2 cellular contexts compared by ENCODE assay signal in the genomic region with DNA sequence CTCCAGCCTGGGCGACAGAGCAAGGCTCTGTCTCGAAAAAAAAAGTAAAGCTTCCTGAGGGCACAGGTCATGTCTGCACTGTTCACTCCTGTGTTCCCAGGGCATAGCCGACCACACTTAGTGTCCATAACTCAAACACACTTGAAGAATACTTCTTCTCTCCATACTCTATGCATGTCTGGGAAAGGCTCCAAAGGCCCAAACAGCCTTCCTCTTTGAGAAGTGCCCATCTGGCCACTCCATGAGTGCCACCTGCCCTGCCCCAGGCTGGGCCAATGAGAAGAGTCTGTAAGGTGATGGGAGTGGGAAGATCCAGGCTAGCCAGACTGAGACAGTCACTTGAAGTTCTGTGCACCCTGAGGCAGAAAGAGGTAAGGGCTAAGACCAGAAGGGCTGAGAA.
TF ChIP-seq lines count a peak whose summit lies in the region.

No MANE protein-coding gene starts in this region.

TF ChIP-seq in HepG2, 621 proteins besides CTCF, POLR2A, EP300 and RAD21:
- TF ChIP-seq XBP1 (CRISPR knock-in tag; IDR thresholded peaks at IDR 0.05) (no peak), HOXA5 (CRISPR knock-in tag; IDR thresholded peaks at IDR 0.05) (no peak), ZNF776 (CRISPR knock-in tag; IDR thresholded peaks at IDR 0.05) (no peak)
- TF ChIP-seq, protein P1, sequence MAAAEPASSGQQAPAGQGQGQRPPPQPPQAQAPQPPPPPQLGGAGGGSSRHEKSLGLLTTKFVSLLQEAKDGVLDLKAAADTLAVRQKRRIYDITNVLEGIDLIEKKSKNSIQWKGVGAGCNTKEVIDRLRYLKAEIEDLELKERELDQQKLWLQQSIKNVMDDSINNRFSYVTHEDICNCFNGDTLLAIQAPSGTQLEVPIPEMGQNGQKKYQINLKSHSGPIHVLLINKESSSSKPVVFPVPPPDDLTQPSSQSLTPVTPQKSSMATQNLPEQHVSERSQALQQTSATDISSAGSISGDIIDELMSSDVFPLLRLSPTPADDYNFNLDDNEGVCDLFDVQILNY (CRISPR knock-in tag; conservative IDR thresholded peaks at IDR 0.05), result no peak
- TF ChIP-seq, protein P2, sequence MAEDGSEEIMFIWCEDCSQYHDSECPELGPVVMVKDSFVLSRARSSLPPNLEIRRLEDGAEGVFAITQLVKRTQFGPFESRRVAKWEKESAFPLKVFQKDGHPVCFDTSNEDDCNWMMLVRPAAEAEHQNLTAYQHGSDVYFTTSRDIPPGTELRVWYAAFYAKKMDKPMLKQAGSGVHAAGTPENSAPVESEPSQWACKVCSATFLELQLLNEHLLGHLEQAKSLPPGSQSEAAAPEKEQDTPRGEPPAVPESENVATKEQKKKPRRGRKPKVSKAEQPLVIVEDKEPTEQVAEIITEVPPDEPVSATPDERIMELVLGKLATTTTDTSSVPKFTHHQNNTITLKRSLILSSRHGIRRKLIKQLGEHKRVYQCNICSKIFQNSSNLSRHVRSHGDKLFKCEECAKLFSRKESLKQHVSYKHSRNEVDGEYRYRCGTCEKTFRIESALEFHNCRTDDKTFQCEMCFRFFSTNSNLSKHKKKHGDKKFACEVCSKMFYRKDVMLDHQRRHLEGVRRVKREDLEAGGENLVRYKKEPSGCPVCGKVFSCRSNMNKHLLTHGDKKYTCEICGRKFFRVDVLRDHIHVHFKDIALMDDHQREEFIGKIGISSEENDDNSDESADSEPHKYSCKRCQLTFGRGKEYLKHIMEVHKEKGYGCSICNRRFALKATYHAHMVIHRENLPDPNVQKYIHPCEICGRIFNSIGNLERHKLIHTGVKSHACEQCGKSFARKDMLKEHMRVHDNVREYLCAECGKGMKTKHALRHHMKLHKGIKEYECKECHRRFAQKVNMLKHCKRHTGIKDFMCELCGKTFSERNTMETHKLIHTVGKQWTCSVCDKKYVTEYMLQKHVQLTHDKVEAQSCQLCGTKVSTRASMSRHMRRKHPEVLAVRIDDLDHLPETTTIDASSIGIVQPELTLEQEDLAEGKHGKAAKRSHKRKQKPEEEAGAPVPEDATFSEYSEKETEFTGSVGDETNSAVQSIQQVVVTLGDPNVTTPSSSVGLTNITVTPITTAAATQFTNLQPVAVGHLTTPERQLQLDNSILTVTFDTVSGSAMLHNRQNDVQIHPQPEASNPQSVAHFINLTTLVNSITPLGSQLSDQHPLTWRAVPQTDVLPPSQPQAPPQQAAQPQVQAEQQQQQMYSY (CRISPR knock-in tag; IDR thresholded peaks at IDR 0.05), result no peak

TF ChIP-seq in K562, 482 proteins besides CTCF, POLR2A, EP300 and RAD21:
- TF ChIP-seq, protein P3, sequence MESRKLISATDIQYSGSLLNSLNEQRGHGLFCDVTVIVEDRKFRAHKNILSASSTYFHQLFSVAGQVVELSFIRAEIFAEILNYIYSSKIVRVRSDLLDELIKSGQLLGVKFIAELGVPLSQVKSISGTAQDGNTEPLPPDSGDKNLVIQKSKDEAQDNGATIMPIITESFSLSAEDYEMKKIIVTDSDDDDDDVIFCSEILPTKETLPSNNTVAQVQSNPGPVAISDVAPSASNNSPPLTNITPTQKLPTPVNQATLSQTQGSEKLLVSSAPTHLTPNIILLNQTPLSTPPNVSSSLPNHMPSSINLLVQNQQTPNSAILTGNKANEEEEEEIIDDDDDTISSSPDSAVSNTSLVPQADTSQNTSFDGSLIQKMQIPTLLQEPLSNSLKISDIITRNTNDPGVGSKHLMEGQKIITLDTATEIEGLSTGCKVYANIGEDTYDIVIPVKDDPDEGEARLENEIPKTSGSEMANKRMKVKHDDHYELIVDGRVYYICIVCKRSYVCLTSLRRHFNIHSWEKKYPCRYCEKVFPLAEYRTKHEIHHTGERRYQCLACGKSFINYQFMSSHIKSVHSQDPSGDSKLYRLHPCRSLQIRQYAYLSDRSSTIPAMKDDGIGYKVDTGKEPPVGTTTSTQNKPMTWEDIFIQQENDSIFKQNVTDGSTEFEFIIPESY (CRISPR knock-in tag; IDR thresholded peaks at IDR 0.05), result no peak
- TF ChIP-seq ZNF324 (CRISPR knock-in tag; IDR thresholded peaks at IDR 0.05) (0 out of 2 replicates have a peak, but pooled peaks have one; percentile 31), ZNF707 (CRISPR knock-in tag; conservative IDR thresholded peaks at IDR 0.05) (0 out of 2 replicates have a peak, but pooled peaks have one; percentile 36), ZNF133 (CRISPR knock-in tag; IDR thresholded peaks at IDR 0.05) (0 out of 2 replicates have a peak, but pooled peaks have one; percentile 30), ZNF583 (CRISPR knock-in tag; IDR thresholded peaks at IDR 0.05) (0 out of 2 replicates have a peak, but pooled peaks have one; percentile 11), STAG1 (CRISPR knock-in tag; IDR thresholded peaks at IDR 0.05; ENCODE audit: borderline replicate concordance) (peak; percentile 58), SMAD4 (CRISPR knock-in tag; conservative IDR thresholded peaks at IDR 0.05) (0 out of 2 replicates have a peak, but pooled peaks have one; percentile 11), MED1 (CRISPR knock-in tag; IDR thresholded peaks at IDR 0.05; ENCODE audit: borderline replicate concordance) (0 out of 2 replicates have a peak, but pooled peaks have one; percentile 77), ZNF41 (CRISPR knock-in tag; conservative IDR thresholded peaks at IDR 0.05) (no peak), ETS2 (tag; IDR thresholded peaks at IDR 0.05; ENCODE audit: borderline replicate concordance, poor library complexity, severe bottlenecking) (no peak), ZNF589 (CRISPR knock-in tag; IDR thresholded peaks at IDR 0.05; ENCODE audit: low read depth) (no peak), ZNF12 (CRISPR knock-in tag; IDR thresholded peaks at IDR 0.05) (peak; percentile 1; the same call in 1 of the 2 replicates)
- TF ChIP-seq, protein P4, sequence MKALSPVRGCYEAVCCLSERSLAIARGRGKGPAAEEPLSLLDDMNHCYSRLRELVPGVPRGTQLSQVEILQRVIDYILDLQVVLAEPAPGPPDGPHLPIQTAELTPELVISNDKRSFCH (CRISPR knock-in tag; IDR thresholded peaks at IDR 0.05), result 0 out of 2 replicates have a peak, but pooled peaks have one; percentile 41
- TF ChIP-seq, protein P4 (tag; IDR thresholded peaks at IDR 0.05), result peak; percentile 39; the same call in 1 of the 2 replicates
- TF ChIP-seq, protein P5, sequence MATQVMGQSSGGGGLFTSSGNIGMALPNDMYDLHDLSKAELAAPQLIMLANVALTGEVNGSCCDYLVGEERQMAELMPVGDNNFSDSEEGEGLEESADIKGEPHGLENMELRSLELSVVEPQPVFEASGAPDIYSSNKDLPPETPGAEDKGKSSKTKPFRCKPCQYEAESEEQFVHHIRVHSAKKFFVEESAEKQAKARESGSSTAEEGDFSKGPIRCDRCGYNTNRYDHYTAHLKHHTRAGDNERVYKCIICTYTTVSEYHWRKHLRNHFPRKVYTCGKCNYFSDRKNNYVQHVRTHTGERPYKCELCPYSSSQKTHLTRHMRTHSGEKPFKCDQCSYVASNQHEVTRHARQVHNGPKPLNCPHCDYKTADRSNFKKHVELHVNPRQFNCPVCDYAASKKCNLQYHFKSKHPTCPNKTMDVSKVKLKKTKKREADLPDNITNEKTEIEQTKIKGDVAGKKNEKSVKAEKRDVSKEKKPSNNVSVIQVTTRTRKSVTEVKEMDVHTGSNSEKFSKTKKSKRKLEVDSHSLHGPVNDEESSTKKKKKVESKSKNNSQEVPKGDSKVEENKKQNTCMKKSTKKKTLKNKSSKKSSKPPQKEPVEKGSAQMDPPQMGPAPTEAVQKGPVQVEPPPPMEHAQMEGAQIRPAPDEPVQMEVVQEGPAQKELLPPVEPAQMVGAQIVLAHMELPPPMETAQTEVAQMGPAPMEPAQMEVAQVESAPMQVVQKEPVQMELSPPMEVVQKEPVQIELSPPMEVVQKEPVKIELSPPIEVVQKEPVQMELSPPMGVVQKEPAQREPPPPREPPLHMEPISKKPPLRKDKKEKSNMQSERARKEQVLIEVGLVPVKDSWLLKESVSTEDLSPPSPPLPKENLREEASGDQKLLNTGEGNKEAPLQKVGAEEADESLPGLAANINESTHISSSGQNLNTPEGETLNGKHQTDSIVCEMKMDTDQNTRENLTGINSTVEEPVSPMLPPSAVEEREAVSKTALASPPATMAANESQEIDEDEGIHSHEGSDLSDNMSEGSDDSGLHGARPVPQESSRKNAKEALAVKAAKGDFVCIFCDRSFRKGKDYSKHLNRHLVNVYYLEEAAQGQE (CRISPR knock-in tag; IDR thresholded peaks at IDR 0.05; ENCODE audit: low read depth), result 0 out of 2 replicates have a peak, but pooled peaks have one; percentile 37
- TF ChIP-seq, protein P6, sequence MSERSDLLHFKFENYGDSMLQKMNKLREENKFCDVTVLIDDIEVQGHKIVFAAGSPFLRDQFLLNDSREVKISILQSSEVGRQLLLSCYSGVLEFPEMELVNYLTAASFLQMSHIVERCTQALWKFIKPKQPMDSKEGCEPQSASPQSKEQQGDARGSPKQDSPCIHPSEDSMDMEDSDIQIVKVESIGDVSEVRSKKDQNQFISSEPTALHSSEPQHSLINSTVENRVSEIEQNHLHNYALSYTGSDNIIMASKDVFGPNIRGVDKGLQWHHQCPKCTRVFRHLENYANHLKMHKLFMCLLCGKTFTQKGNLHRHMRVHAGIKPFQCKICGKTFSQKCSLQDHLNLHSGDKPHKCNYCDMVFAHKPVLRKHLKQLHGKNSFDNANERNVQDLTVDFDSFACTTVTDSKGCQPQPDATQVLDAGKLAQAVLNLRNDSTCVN (CRISPR knock-in tag; IDR thresholded peaks at IDR 0.05), result 0 out of 2 replicates have a peak, but pooled peaks have one; percentile 16
